ENCODE assay signal across 26 cellular contexts in genomic region chr19:31969955-31970545, GRCh38.
"Had no signal": no experiment of that assay in that cellular context is flagged by ENCODE, and none has a peak within 500 bp of the region (broad histone marks: within the 10 kb centered on the region; RNA-seq: fewer than 3 reads in every experiment).

No MANE protein-coding gene starts in this region.

- H3K9ac ChIP-seq: neural progenitor cell had no signal

- H3K27me3 ChIP-seq: neural progenitor cell, ovary, transverse colon had no signal

- DNase-seq: effector CD4-positive, alpha-beta T cell; endodermal cell; erythroblast; foreskin melanocyte; head of caudate nucleus; hippocampal formation; left colon; left ventricle myocardium superior; mesendoderm; mucosa of descending colon; natural killer cell; nucleus accumbens; ovary; right cardiac atrium; stimulated activated CD4-positive, alpha-beta T cell treated with anti-CD3 and anti-CD28 coated beads, Interleukin-15, amount 100 ng/mL, for 24 hours; stimulated activated CD4-positive, alpha-beta T cell treated with anti-CD3 and anti-CD28 coated beads, Interleukin-1b, Interleukin-23, amount 100 ng/mL, for 48 hours; stimulated activated CD4-positive, alpha-beta T cell treated with anti-CD3 and anti-CD28 coated beads, Interleukin-4, amount 100 ng/mL, for 4 hours; stimulated activated naive B cell treated with anti-CD40 and anti-IgM and Interleukin-4, amounts not matched to agents 10 μg/mL and 1 μg/mL and 100 μg/mL, for 72 hours; stimulated activated naive CD8-positive, alpha-beta T cell treated with anti-CD3 and anti-CD28 coated beads, Interleukin-15, amount 100 ng/mL, for 72 hours; substantia nigra; transverse colon had no signal

- H3K4me3 ChIP-seq: coronary artery, lung, mucosa of descending colon, neural progenitor cell, ovary, thoracic aorta, transverse colon had no signal

- H2AFZ ChIP-seq: neural progenitor cell had no signal

- H3K4me1 ChIP-seq: neural progenitor cell had no signal

- FAIRE-seq: endothelial cell of umbilical vein had no signal

- H3K9me3 ChIP-seq: mucosa of descending colon, ovary, thoracic aorta, transverse colon had no signal

- ATAC-seq: left colon; left ventricle myocardium superior; mucosa of descending colon; natural killer cell; right cardiac atrium; stimulated activated naive B cell treated with anti-CD40 and anti-IgM and Interleukin-4, amounts not matched to agents 10 μg/mL and 1 μg/mL and 100 μg/mL, for 72 hours; stimulated activated naive CD8-positive, alpha-beta T cell treated with anti-CD3 and anti-CD28 coated beads, Interleukin-15, amount 100 ng/mL, for 72 hours had no signal

- H3K4me2 ChIP-seq: neural progenitor cell had no signal

- H3K27ac ChIP-seq: coronary artery, neural progenitor cell, thoracic aorta had no signal

- H3K36me3 ChIP-seq: neural progenitor cell, ovary, thoracic aorta, transverse colon had no signal
